In genomic region chr19:2782357-2782935, GRCh38 we compare ENCODE assay signal across 8 cellular contexts. TPM values are rescaled to one million over a fixed set of nuclear protein-coding genes. Genes with fewer than 3 reads are reported as not detected.
DNase-seq lines count a peak whose midpoint lies in the region; ATAC-seq and FAIRE-seq lines count a peak whose summit lies in the region.

No MANE protein-coding gene starts in this region.

- peak overlapping the region; percentile 99 for H3K9ac ChIP-seq in BLaER1

- no peaks in the 10 kb centered on the region for H3K9me3 ChIP-seq in BLaER1

- H3K4me1 Mint-ChIP-seq in central memory CD8-positive, alpha-beta T cell = peaks cover 37% of the 10 kb centered on the region
- H3K4me1 Mint-ChIP-seq in naive thymus-derived CD8-positive, alpha-beta T cell = peaks cover 25 to 66% (median 54%) of the 10 kb centered on the region in 4 donors

- H3K36me3 ChIP-seq in BLaER1 = peaks cover 49% of the 10 kb centered on the region

- H3K36me3 Mint-ChIP-seq in central memory CD8-positive, alpha-beta T cell (ENCODE audit: insufficient read depth) = peaks cover 9% of the 10 kb centered on the region
- H3K36me3 Mint-ChIP-seq in naive thymus-derived CD8-positive, alpha-beta T cell = peaks cover 0 to 1% (median 0%) of the 10 kb centered on the region in 3 donors

- peak overlapping the region; percentile 78 for H3K4me3 Mint-ChIP-seq in central memory CD8-positive, alpha-beta T cell
- H3K4me3 Mint-ChIP-seq in naive thymus-derived CD8-positive, alpha-beta T cell = peak overlapping the region; percentile 80 to 96 (median 92)

- peaks cover 75% of the 10 kb centered on the region for H3K4me1 ChIP-seq in BLaER1

- no peaks in the 10 kb centered on the region for H3K9me3 Mint-ChIP-seq in central memory CD8-positive, alpha-beta T cell
- no peaks in the 10 kb centered on the region for H3K9me3 Mint-ChIP-seq in naive thymus-derived CD8-positive, alpha-beta T cell

- peak overlapping the region; percentile 53 for H3K27ac Mint-ChIP-seq in central memory CD8-positive, alpha-beta T cell (ENCODE audit: low read depth)
- peak overlapping the region; percentile 54 to 98 (median 94) for H3K27ac Mint-ChIP-seq in naive thymus-derived CD8-positive, alpha-beta T cell

- H3K27me3 ChIP-seq in BLaER1 = no peaks in the 10 kb centered on the region

- intact Hi-C loops in sciatic nerve (cut with DNase I) = no loop called here

- POLR2A ChIA-PET in naive thymus-derived CD8-positive, alpha-beta T cell (lab: Charles Lee) = interaction anchor here (0.9 to 1.6 kb wide), 6 partner anchors 28 to 306 kb away, joined by 3 to 5 read pairs (median 4); partner anchors contain the start of genes GADD45B, ZNF554 and ZNF555

- no peaks in the 10 kb centered on the region for H3K27me3 Mint-ChIP-seq in central memory CD8-positive, alpha-beta T cell
- H3K27me3 Mint-ChIP-seq in naive thymus-derived CD8-positive, alpha-beta T cell = no peaks in the 10 kb centered on the region

- peak overlapping the region; percentile 96 for H3K4me3 ChIP-seq in BLaER1

- no peak for ATAC-seq in central memory CD8-positive, alpha-beta T cell (replicated peaks; ENCODE audit: extremely low read depth, poor library complexity, severe bottlenecking)
- ATAC-seq in naive thymus-derived CD8-positive, alpha-beta T cell = no peak
- no peak for ATAC-seq in HG03095 (IDR thresholded peaks at IDR 0.05; ENCODE audit: unreplicated experiment)
- ATAC-seq in sciatic nerve = no peak
- ATAC-seq in HG02798 (IDR thresholded peaks at IDR 0.05; ENCODE audit: poor library complexity, unreplicated experiment) = no peak

- H3K27ac ChIP-seq in BLaER1 = peak overlapping the region; percentile 98

- H4K20me1 ChIP-seq in BLaER1 = peaks cover 67% of the 10 kb centered on the region

- peak overlapping the region; percentile 97 for H3K4me2 ChIP-seq in BLaER1

- DNase-seq in M059J (ENCODE audit: low read depth) = peak; percentile 10
- DNase-seq in central memory CD8-positive, alpha-beta T cell (ENCODE audit: low spot score in 2 of 2) = no peak
- no peak for DNase-seq in naive thymus-derived CD8-positive, alpha-beta T cell
- no peak for DNase-seq in sciatic nerve (ENCODE audit: low spot score)
- no peak for DNase-seq in HTR-8/SVneo (ENCODE audit: insufficient read length, low spot score)

- FAIRE-seq in HTR-8/SVneo (lab: Jason Lieb, UNC) = no peak

RNA-seq across cellular contexts. Expression of gene SGTA, which starts 0.6 kb away (rescaled TPM):
- total RNA-seq in M059J (2014; rRNA removed; shearing (Covaris generic)) = 60.4 and 87.9 TPM in 2 replicates
- 10 to 100 TPM; 33.8 to 34.3 TPM for total RNA-seq in naive thymus-derived CD8-positive, alpha-beta T cell
- polyA plus RNA-seq in naive thymus-derived CD8-positive, alpha-beta T cell = 10 to 100 TPM; 23.4 to 37.0 (median 28.4) TPM
- total RNA-seq in sciatic nerve = 38.5 TPM

RNA-seq across cellular contexts. Expression of gene THOP1, which starts 2.9 kb away (rescaled TPM):
- total RNA-seq in M059J (2014; rRNA removed; shearing (Covaris generic)) = 61.7 and 134 TPM in 2 replicates
- 10 to 100 TPM; 33.0 to 40.6 TPM for total RNA-seq in naive thymus-derived CD8-positive, alpha-beta T cell
- polyA plus RNA-seq in naive thymus-derived CD8-positive, alpha-beta T cell = 10 to 100 TPM; 28.8 to 38.6 (median 37.8) TPM
- total RNA-seq in sciatic nerve = 29.1 TPM

RNA-seq across cellular contexts. Expression of gene ZNF554, which starts 37.2 kb away (rescaled TPM):
- total RNA-seq in M059J (2014; rRNA removed; shearing (Covaris generic)) = 4.6 and 4.9 TPM in 2 replicates
- 1 to 10 TPM; 7.6 to 7.8 TPM for total RNA-seq in naive thymus-derived CD8-positive, alpha-beta T cell
- 1 to 10 TPM; 3.6 to 8.3 (median 4.5) TPM for polyA plus RNA-seq in naive thymus-derived CD8-positive, alpha-beta T cell
- total RNA-seq in sciatic nerve = 7.2 TPM

RNA-seq across cellular contexts. Expression of gene SLC39A3, which starts 42.6 kb away (rescaled TPM):
- total RNA-seq in M059J (2014; rRNA removed; shearing (Covaris generic)) = 73.7 and 80.4 TPM in 2 replicates
- 10 to 100 TPM; 23.2 to 23.4 TPM for total RNA-seq in naive thymus-derived CD8-positive, alpha-beta T cell
- 10 to 100 TPM; 41.1 to 43.8 (median 41.6) TPM for polyA plus RNA-seq in naive thymus-derived CD8-positive, alpha-beta T cell
- 11.7 TPM for total RNA-seq in sciatic nerve

RNA-seq across cellular contexts. Expression of gene ZNF555, which starts 58.8 kb away (rescaled TPM):
- total RNA-seq in M059J (2014; rRNA removed; shearing (Covaris generic)) = 8.3 and 8.7 TPM in 2 replicates
- total RNA-seq in naive thymus-derived CD8-positive, alpha-beta T cell = 1 to 10 TPM; 7.4 to 8.7 TPM
- polyA plus RNA-seq in naive thymus-derived CD8-positive, alpha-beta T cell = 1 to 10 TPM; 1.0 to 3.4 (median 2.2) TPM
- total RNA-seq in sciatic nerve = 10.3 TPM
